Comparison of ENCODE assay signal across 8 cellular contexts in the genomic region with DNA sequence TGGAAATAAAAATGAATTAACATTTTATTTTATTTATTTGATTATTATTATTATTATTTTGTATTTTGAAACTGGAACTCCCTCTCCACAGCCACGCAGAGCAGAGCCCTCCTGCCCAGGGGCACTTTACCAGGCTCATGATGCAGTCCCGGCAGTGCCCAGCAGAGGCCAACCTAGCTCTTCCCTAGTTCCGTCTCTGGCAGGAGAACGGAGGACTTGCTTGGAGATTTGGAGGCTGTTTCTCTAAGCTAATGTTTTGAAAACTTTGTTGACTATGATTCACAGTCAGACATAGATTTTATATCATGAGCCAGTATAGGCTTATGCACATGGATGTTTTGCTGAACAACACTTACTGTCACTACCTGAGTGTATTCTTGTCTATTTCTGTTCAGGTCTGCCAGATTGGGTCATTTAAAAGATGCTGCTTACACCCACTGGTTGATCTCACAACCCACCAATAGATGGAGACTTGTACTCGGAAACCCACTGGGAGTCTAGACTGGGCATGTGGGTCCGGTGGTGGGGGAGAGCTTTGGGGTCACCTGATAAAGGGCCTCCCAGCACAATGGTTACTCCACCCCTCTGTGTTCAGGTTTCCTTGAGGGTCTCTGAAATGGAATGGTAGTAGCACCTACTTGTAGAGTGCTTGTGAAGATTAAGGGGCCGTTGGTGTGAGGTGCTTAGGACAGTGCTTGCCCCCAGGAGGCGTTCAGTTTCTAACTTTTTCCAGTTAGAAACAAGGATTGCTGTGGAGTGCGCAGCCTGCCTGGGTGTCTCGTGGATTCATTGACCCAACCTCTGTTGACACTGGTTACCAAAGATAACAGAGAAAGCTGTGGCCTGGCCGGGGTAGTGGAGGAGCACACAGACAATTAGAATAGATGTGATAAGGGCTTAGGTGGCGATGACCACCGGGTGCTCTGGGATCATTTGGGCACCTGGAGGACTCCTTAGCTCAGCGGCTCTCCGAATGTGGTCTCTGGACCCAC.
DNase-seq lines count a peak whose midpoint lies in the region; ATAC-seq and TF ChIP-seq lines count a peak whose summit lies in the region.

No MANE protein-coding gene starts in this region.

- intact Hi-C loops in sciatic nerve (cut with DNase I), result no loop called here

- H3K36me3 ChIP-seq in right atrium auricular region, result no peaks in the 10 kb centered on the region

- peak; percentile 71 for DNase-seq in GM10248 (ENCODE audit: extremely low spot score)
- DNase-seq in HEK293T (ENCODE audit: extremely low spot score), result peak; percentile 67
- DNase-seq in NCI-H1092 (lab: John Stamatoyannopoulos, UW), result peak; percentile 68
- peak in 33 of 34 experiments; percentile 8 to 60 (median 39) for DNase-seq in T-cell
- peak; percentile 57 for DNase-seq in amniotic stem cell (lab: John Stamatoyannopoulos, UW)
- DNase-seq in right atrium auricular region (ENCODE audit: low spot score), result peak; percentile 66
- DNase-seq in sciatic nerve (ENCODE audit: low spot score), result peak; percentile 67

- peaks cover 15 to 25% (median 18%) of the 10 kb centered on the region in 3 donors for H3K4me1 Mint-ChIP-seq in T-cell

- no peaks in the 10 kb centered on the region for H3K27me3 Mint-ChIP-seq in T-cell

- no peaks in the 10 kb centered on the region for H3K9me3 ChIP-seq in right atrium auricular region

- H3K36me3 Mint-ChIP-seq in T-cell, result peaks cover 9% of the 10 kb centered on the region

- H3K27ac ChIP-seq in right atrium auricular region, result no peak overlapping the region

- no peak overlapping the region for H3K27ac Mint-ChIP-seq in T-cell

- POLR2A ChIA-PET in GM10248 (lab: Yijun Ruan, JAX), result no interaction called here
- POLR2A ChIA-PET in HEK293T (lab: Yijun Ruan, JAX), result no interaction called here
- POLR2A ChIA-PET in T-cell (lab: Charles Lee), result interaction anchor here (0.6 to 1.4 kb wide), 2 partner anchors 10 to 108 kb away, joined by 5 to 6 read pairs; a partner anchor contains a TSS

- H3K27me3 ChIP-seq in right atrium auricular region, result no peaks in the 10 kb centered on the region

- H3K4me3 Mint-ChIP-seq in T-cell, result no peak overlapping the region

- H3K9me3 Mint-ChIP-seq in T-cell, result no peaks in the 10 kb centered on the region

- H3K4me1 ChIP-seq in right atrium auricular region, result peaks cover 0 to 24% of the 10 kb centered on the region in 2 donors

- TF ChIP-seq CTCF in GM10248 (IDR thresholded peaks at IDR 0.05; ENCODE audit: control extremely low read depth, extremely low read depth, low read depth, missing control alignments) (peak; percentile 90), right atrium auricular region (IDR thresholded peaks at IDR 0.05) (peak; percentile 92 to 95)

- no peak overlapping the region for H3K4me3 ChIP-seq in right atrium auricular region

- CTCF ChIA-PET in GM10248 (lab: Yijun Ruan, JAX), result interaction anchor here (0.7 to 6.2 kb wide), 39 partner anchors 8 to 391 kb away, joined by 3 to 71 read pairs (median 5); partner anchors contain the start of gene LOXHD1
- CTCF ChIA-PET in HEK293T (lab: Yijun Ruan, JAX), result interaction anchor here (0.6 to 2.2 kb wide), 10 partner anchors 10 to 380 kb away, joined by 3 to 13 read pairs (median 4); partner anchors contain the start of gene LOXHD1
- CTCF ChIA-PET in T-cell (lab: Charles Lee), result interaction anchor here (0.6 to 5.4 kb wide), 9 partner anchors 10 to 379 kb away, joined by 3 to 37 read pairs (median 6); partner anchors contain the start of gene LOXHD1 (in 2 of the 2)

- ATAC-seq in T-cell (replicated peaks in 1 of 4) (peak; percentile 66 to 80 (median 75)), sciatic nerve (peak; percentile 78), GM21360 (IDR thresholded peaks at IDR 0.05; ENCODE audit: unreplicated experiment) (no peak)

TF ChIP-seq in HEK293T, 16 proteins besides CTCF, POLR2A, EP300 and RAD21:
- TF ChIP-seq ZNF384 (IDR thresholded peaks at IDR 0.05) (no peak), FOXM1 (IDR thresholded peaks at IDR 0.05; ENCODE audit: borderline replicate concordance) (0 out of 2 replicates have a peak, but pooled peaks have one; percentile 41)

Comparison
In these comparisons a context has a peak if more than half of its experiments do, and no peak if none do; other contexts are left out.
1. POLR2A ChIA-PET loops: an anchor here in T-cell (0.6 to 1.4 kb wide); none called in GM10248 and HEK293T.